21 cellular contexts compared by ENCODE assay signal in the genomic region with DNA sequence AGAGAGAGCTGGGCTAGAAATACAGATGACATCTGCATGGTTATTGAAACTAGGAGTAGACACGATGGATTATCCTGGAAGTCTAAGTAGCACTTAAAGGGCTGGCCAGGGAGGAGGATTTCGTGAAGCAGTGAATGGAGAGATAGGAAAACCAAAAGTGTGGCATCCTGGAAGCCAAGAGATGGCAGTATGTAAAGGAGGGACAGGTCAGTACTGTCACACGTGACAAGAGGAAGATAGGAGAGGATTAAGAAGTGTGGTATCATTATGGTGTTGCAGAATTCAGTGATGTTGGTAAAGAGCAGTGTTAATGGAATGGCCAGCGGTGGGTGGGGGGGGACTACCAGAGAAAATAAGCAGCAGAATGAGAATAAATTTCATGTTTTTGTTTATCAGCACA. TPM values are rescaled to one million over a fixed set of nuclear protein-coding genes. Genes with fewer than 3 reads are reported as not detected.
DNase-seq lines count a peak whose midpoint lies in the region; ATAC-seq, FAIRE-seq and TF ChIP-seq lines count a peak whose summit lies in the region.
"Had no signal": no experiment of that assay in that cellular context is flagged by ENCODE, and none has a peak within 500 bp of the region (broad histone marks: within the 10 kb centered on the region; RNA-seq: fewer than 3 reads in every experiment).

No MANE protein-coding gene starts in this region.

- no peak overlapping the region for H3K4me3 ChIP-seq in CD4-positive, alpha-beta memory T cell (ENCODE audit: low read length in 2 of 2)
- H3K4me3 ChIP-seq in K562, result no peak overlapping the region
- H3K4me3 ChIP-seq in spleen, result no peak overlapping the region
- H3K4me3 ChIP-seq: SJCRH30 had no signal

- peaks cover 8% of the 10 kb centered on the region for H3K9me1 ChIP-seq in K562 (ENCODE audit: control insufficient read depth, insufficient read depth, low read length)

- H3K27ac ChIP-seq in CD4-positive, alpha-beta memory T cell (ENCODE audit: low read depth, low read length), result no peak overlapping the region
- H3K27ac ChIP-seq in H9 (ENCODE audit: insufficient read length, low read depth, low read length) (no peak overlapping the region), K562 (ENCODE audit: extremely low read depth, low read depth, low read length) (no peak overlapping the region), spleen (no peak overlapping the region)
- H3K27ac ChIP-seq: SJCRH30 had no signal

- peaks cover 54 to 74% (median 68%) of the 10 kb centered on the region in 4 donors for H3K4me1 Mint-ChIP-seq in CD4-positive, alpha-beta memory T cell
- peaks cover 47 to 55% of the 10 kb centered on the region in 2 experiments for H3K4me1 Mint-ChIP-seq in H9
- peaks cover 13% of the 10 kb centered on the region for H3K4me1 Mint-ChIP-seq in nephron progenitor cell

- no peak overlapping the region for H3T11ph ChIP-seq in H9 (ENCODE audit: low read length)

- H3K9ac ChIP-seq in H9 (ENCODE audit: extremely low read depth, insufficient read length, low read length) (no peak overlapping the region), K562 (ENCODE audit: insufficient read depth in 1 of 2, low read depth in 2 of 2, low read length in 2 of 2) (no peak overlapping the region)

- no peak overlapping the region for H3K18ac ChIP-seq in H9 (ENCODE audit: insufficient read length, low read depth, low read length)

- H3K27me3 Mint-ChIP-seq in CD4-positive, alpha-beta memory T cell, result no peaks in the 10 kb centered on the region
- H3K27me3 Mint-ChIP-seq in H9 (ENCODE audit: low read depth) (no peaks in the 10 kb centered on the region), nephron progenitor cell (ENCODE audit: low read depth, poor library complexity) (no peaks in the 10 kb centered on the region)
- H3K27me3 Mint-ChIP-seq: activated T-helper 17 cell treated with anti-CD3 and anti-CD28 coated beads, Interleukin-2, amount 50 U/mL, for 72 hours had no signal

- CTCF ChIA-PET in CD4-positive, alpha-beta memory T cell (lab: Charles Lee; ENCODE audit: partially characterized antibody), result no interaction called here
- CTCF ChIA-PET in K562 (lab: Yijun Ruan, JAX; ENCODE audit: low intra/inter-chr PET ratio), result no interaction called here

- H3K4me1 ChIP-seq in CD4-positive, alpha-beta memory T cell (ENCODE audit: insufficient read depth, low read length), result peaks cover 74% of the 10 kb centered on the region
- peaks cover 7% of the 10 kb centered on the region; the same call in 1 of the 2 replicates for H3K4me1 ChIP-seq in H9 (ENCODE audit: insufficient read depth, low read length)
- peaks cover 0 to 16% of the 10 kb centered on the region in 2 experiments; a peak in 3 of 5 replicates for H3K4me1 ChIP-seq in K562 (replicated peaks in 1 of 2; ENCODE audit: control insufficient read depth in 2 of 2, insufficient read depth in 2 of 2, low read length in 2 of 2)
- H3K4me1 ChIP-seq in spleen, result peaks cover 20 to 100% (median 74%) of the 10 kb centered on the region in 6 donors
- H3K4me1 ChIP-seq: SJCRH30 had no signal

- no peak overlapping the region for H3K56ac ChIP-seq in H9 (ENCODE audit: insufficient read length, low read depth, low read length)

- H4K20me1 ChIP-seq in H9 (ENCODE audit: control insufficient read depth, insufficient read depth, insufficient read length) (no peaks in the 10 kb centered on the region), K562 (replicated peaks; ENCODE audit: control insufficient read depth, insufficient read depth, low read length) (peaks cover 36% of the 10 kb centered on the region)

- H3K4ac ChIP-seq in H9 (ENCODE audit: low read depth, low read length), result no peak overlapping the region

- ATAC-seq in K562, result peak; percentile 58
- ATAC-seq: activated T-helper 17 cell treated with anti-CD3 and anti-CD28 coated beads, Interleukin-2, amount 50 U/mL, for 72 hours; sciatic nerve had no signal

- TF ChIP-seq EP300 in K562 (IDR thresholded peaks at IDR 0.05; ENCODE audit: low read length), result no peak

- H3K23me2 ChIP-seq in H9 (ENCODE audit: insufficient read length, low read depth, low read length, poor library complexity, severe bottlenecking), result no peaks in the 10 kb centered on the region

- no peak overlapping the region for H4K8ac ChIP-seq in H9 (replicated peaks; ENCODE audit: insufficient read length, low read depth, low read length)

- H2BK15ac ChIP-seq in H9 (ENCODE audit: low read depth, low read length), result no peak overlapping the region

- H3K36me3 Mint-ChIP-seq in CD4-positive, alpha-beta memory T cell, result peaks cover 0 to 2% of the 10 kb centered on the region in 2 donors
- H3K36me3 Mint-ChIP-seq in H9 (ENCODE audit: insufficient read depth in 1 of 3, low read depth in 3 of 3) (no peaks in the 10 kb centered on the region; a peak in 1 of 7 replicates), nephron progenitor cell (ENCODE audit: low read depth) (peaks cover 65% of the 10 kb centered on the region)

- no peak overlapping the region for H3K4me2 ChIP-seq in H9 (ENCODE audit: insufficient read depth, insufficient read length, low read length)
- H3K4me2 ChIP-seq in K562 (ENCODE audit: insufficient read depth, low read length), result no peak overlapping the region

- no peak overlapping the region for H2BK20ac ChIP-seq in H9 (ENCODE audit: low read depth, low read length, poor library complexity, severe bottlenecking)

- WGBS in H9 (ENCODE audit: extremely low coverage, insufficient read length, low lambda C conversion rate), result no CpG with 5 or more reads among the region's 4 CpGs
- WGBS in K562 (ENCODE audit: insufficient coverage, low coverage, missing lambda C conversion rate), result 35% methylated on average over 4 of the region's 4 CpGs
- 72 to 82% (median 75%) methylated on average over 4 of the region's 4 CpGs for WGBS in spleen, 5 donors

- no peak overlapping the region for H2AFZ ChIP-seq in H9 (ENCODE audit: low read length)
- no peak overlapping the region for H2AFZ ChIP-seq in K562 (ENCODE audit: low read depth, low read length)

- no peak for TF ChIP-seq CTCF in H9 (conservative IDR thresholded peaks at IDR 0.05)
- TF ChIP-seq CTCF in K562 (IDR thresholded peaks at IDR 0.05 in 2 of 3, conservative IDR thresholded peaks at IDR 0.05 in 1 of 3; ENCODE audit: insufficient read depth in 2 of 3, low read depth in 1 of 3, low read length in 3 of 3), result no peak
- TF ChIP-seq CTCF in nephron progenitor cell (IDR thresholded peaks at IDR 0.05), result no peak
- TF ChIP-seq CTCF in spleen (IDR thresholded peaks at IDR 0.05 in 8 of 11, conservative IDR thresholded peaks at IDR 0.05 in 3 of 11), result no peak

- FAIRE-seq in K562 (lab: Jason Lieb, UNC), result no peak
- FAIRE-seq: GM18507, HTR-8/SVneo had no signal

- intact Hi-C loops in CD4-positive, alpha-beta memory T cell (cut with micrococcal nuclease), result no loop called here
- intact Hi-C loops in K562 (cut with micrococcal nuclease), result no loop called here
- intact Hi-C loops in spleen (cut with DNase I; ENCODE audit: low total_unique reads), result no loop called here

- H3K14ac ChIP-seq in H9 (ENCODE audit: insufficient read depth, low read length), result no peak overlapping the region

- no peak for TF ChIP-seq RAD21 in K562 (CRISPR knock-in tag; conservative IDR thresholded peaks at IDR 0.05 in 1 of 2, IDR thresholded peaks at IDR 0.05 in 1 of 2)

- no peaks in the 10 kb centered on the region for H3K9me3 Mint-ChIP-seq in CD4-positive, alpha-beta memory T cell
- H3K9me3 Mint-ChIP-seq in H9 (no peaks in the 10 kb centered on the region; a peak in 1 of 5 replicates), nephron progenitor cell (peaks cover 37% of the 10 kb centered on the region)
- H3K9me3 Mint-ChIP-seq: activated T-helper 17 cell treated with anti-CD3 and anti-CD28 coated beads, Interleukin-2, amount 50 U/mL, for 72 hours had no signal

- POLR2A ChIA-PET in CD4-positive, alpha-beta memory T cell (lab: Charles Lee; ENCODE audit: partially characterized antibody), result no interaction called here
- POLR2A ChIA-PET in K562 (lab: Yijun Ruan, JAX), result no interaction called here

- TF ChIP-seq POLR2A in K562 (conservative IDR thresholded peaks at IDR 0.05), result no peak
- no peak for TF ChIP-seq POLR2A in spleen (IDR thresholded peaks at IDR 0.05)

- no peak overlapping the region for H2BK5ac ChIP-seq in H9 (ENCODE audit: insufficient read length, low read length)

- no peak overlapping the region for H2BK12ac ChIP-seq in H9 (ENCODE audit: insufficient read length, low read depth, low read length)

- in situ Hi-C loops in K562 (cut with MboI), result no loop called here

- H3K27me3 ChIP-seq in CD4-positive, alpha-beta memory T cell (ENCODE audit: insufficient read depth, low read length), result no peaks in the 10 kb centered on the region
- H3K27me3 ChIP-seq in H9 (ENCODE audit: insufficient read depth, low read length), result no peaks in the 10 kb centered on the region
- no peaks in the 10 kb centered on the region for H3K27me3 ChIP-seq in K562 (ENCODE audit: control insufficient read depth in 2 of 2, insufficient read depth in 2 of 2, low read length in 2 of 2)
- H3K27me3 ChIP-seq in spleen (replicated peaks in 1 of 7), result no peaks in the 10 kb centered on the region
- H3K27me3 ChIP-seq: SJCRH30 had no signal

- peak overlapping the region in 4 of 8 donors; percentile 1 to 58 (median 42) for H3K4me3 Mint-ChIP-seq in CD4-positive, alpha-beta memory T cell
- no peak overlapping the region for H3K4me3 Mint-ChIP-seq in H9
- no peak overlapping the region for H3K4me3 Mint-ChIP-seq in nephron progenitor cell
- H3K4me3 Mint-ChIP-seq: activated T-helper 17 cell treated with anti-CD3 and anti-CD28 coated beads, Interleukin-2, amount 50 U/mL, for 72 hours had no signal

- H3K23ac ChIP-seq in H9 (ENCODE audit: insufficient read length, low read depth, low read length), result no peak overlapping the region

- DNase-seq in CD4-positive, alpha-beta memory T cell, result no peak
- no peak for DNase-seq in H9
- no peak for DNase-seq in K562 (ENCODE audit: extremely low read depth in 1 of 4, low spot score in 3 of 4)
- no peak for DNase-seq in nephron progenitor cell
- no peak for DNase-seq in T1000 (lab: John Stamatoyannopoulos, UW)
- DNase-seq in globus pallidus (ENCODE audit: low spot score), result no peak
- no peak for DNase-seq in spleen
- no peak for DNase-seq in NCI-H510A treated with DMSO at 0.1 percent for 48 hours (lab: John Stamatoyannopoulos, UW)
- DNase-seq: amniotic stem cell; cerebellar nuclear complex; effector CD8-positive, alpha-beta T cell; EL; glutamatergic neuron; NCI-H1417; NCI-H774; SJCRH30; stimulated activated naive CD4-positive, alpha-beta T cell had no signal

- no peak overlapping the region for H2AK5ac ChIP-seq in H9 (ENCODE audit: insufficient read length, low read length)

- BruUV-seq in K562 (replicated peaks; lab: Mats Ljungman, UMichigan), result no TSS peak

- peak overlapping the region in 4 of 7 donors; percentile 2 to 29 (median 14) for H3K27ac Mint-ChIP-seq in CD4-positive, alpha-beta memory T cell
- H3K27ac Mint-ChIP-seq in H9 (peak overlapping the region in 2 of 3 experiments; percentile 14 to 31; a peak in 3 of 7 replicates), nephron progenitor cell (peak overlapping the region; percentile 79)
- H3K27ac Mint-ChIP-seq: activated T-helper 17 cell treated with anti-CD3 and anti-CD28 coated beads, Interleukin-2, amount 50 U/mL, for 72 hours had no signal

- no peak overlapping the region for H4K91ac ChIP-seq in H9 (ENCODE audit: insufficient read length, low read depth, low read length)

- H4K5ac ChIP-seq in H9 (ENCODE audit: insufficient read length, low read depth, low read length), result no peak overlapping the region

- no peaks in the 10 kb centered on the region for H3K9me3 ChIP-seq in CD4-positive, alpha-beta memory T cell (ENCODE audit: control insufficient read depth in 1 of 2, low read length in 2 of 2)
- no peaks in the 10 kb centered on the region for H3K9me3 ChIP-seq in H9 (ENCODE audit: control insufficient read depth, low read depth, low read length)
- H3K9me3 ChIP-seq in K562 (replicated peaks; ENCODE audit: control insufficient read depth, insufficient read depth, low read depth, low read length), result no peaks in the 10 kb centered on the region
- H3K9me3 ChIP-seq in spleen, result no peaks in the 10 kb centered on the region
- H3K9me3 ChIP-seq: SJCRH30 had no signal

- H3K79me2 ChIP-seq in H9 (ENCODE audit: insufficient read depth, low read length) (peaks cover 74% of the 10 kb centered on the region), K562 (ENCODE audit: control insufficient read depth, insufficient read depth, low read length) (peaks cover 100% of the 10 kb centered on the region)

- H3K79me1 ChIP-seq in H9 (ENCODE audit: insufficient read depth, low read depth, low read length, poor library complexity, severe bottlenecking), result peaks cover 2% of the 10 kb centered on the region

- H3K36me3 ChIP-seq in CD4-positive, alpha-beta memory T cell (ENCODE audit: insufficient read depth, low read length), result no peaks in the 10 kb centered on the region
- H3K36me3 ChIP-seq in K562 (ENCODE audit: control insufficient read depth, insufficient read depth, low read length) (peaks cover 41% of the 10 kb centered on the region), spleen (no peaks in the 10 kb centered on the region)

- H2BK120ac ChIP-seq in H9 (ENCODE audit: low read depth, low read length, poor library complexity, severe bottlenecking), result no peak overlapping the region

RNA-seq across cellular contexts. Expression of gene RAD23B, which starts 11.7 kb away (rescaled TPM):
- 10 to 100 TPM; 49.5 to 54.2 TPM for total RNA-seq in CD4-positive, alpha-beta memory T cell
- polyA plus RNA-seq in CD4-positive, alpha-beta memory T cell, result 10 to 100 TPM in 1 of 2 donors, 1 to 10 TPM in 1; 8.1 to 12.0 TPM
- total RNA-seq in H9 (2021) (154 and 165 TPM in 2 replicates), K562 (2014; rRNA removed) (43.9 and 47.6 TPM in 2 replicates), K562 (2014; rRNA removed; fragmentation: Illumina TruSeq; extraction: Trizol) (133 and 144 TPM in 2 replicates), K562 (2015; rRNA removed; fragmentation: Illumina TruSeq; extraction: Trizol) (108 and 114 TPM in 2 replicates), K562 (2021) (129 and 134 TPM in 2 replicates), spleen (10 to 100 TPM; 52.8 to 91.9 (median 69.7) TPM)
- 35.9 and 44.5 TPM in 2 replicates for total RNA-seq in K562 (2011; cell fraction: chromatin; rRNA removed; ENCODE audit: low replicate concordance)
- total RNA-seq in K562 (2011; cell fraction: nucleolus; rRNA removed), result 23.2 and 23.3 TPM in 2 replicates
- total RNA-seq in K562 (2011; cell fraction: nucleoplasm; rRNA removed), result 33.0 and 46.1 TPM in 2 replicates
- polyA plus RNA-seq in K562 (2011; rRNA removed) (128 and 165 TPM in 2 replicates), K562 (2014; fragmentation: Illumina TruSeq; extraction: Trizol) (141 and 184 TPM in 2 replicates), K562 (2014; fragmentation: Nextera tagmentation; extraction: Ambion mirVana) (10 to 100 TPM; 14.5 to 30.4 TPM), K562 (2014; rRNA removed) (86.3 and 86.9 TPM in 2 replicates), spleen (10 to 100 TPM; 21.3 to 35.8 (median 27.7) TPM)
- 87.8 and 95.1 TPM in 2 replicates for polyA plus RNA-seq in K562 (2011; cell fraction: cytosol; rRNA removed)
- 40.4 and 42.4 TPM in 2 replicates for polyA plus RNA-seq in K562 (2011; cell fraction: nucleus; rRNA removed)
- 61.4 and 102 TPM in 2 replicates for polyA plus RNA-seq in K562 (2012)
- 139 and 204 TPM in 2 replicates for polyA minus RNA-seq in K562 (2011; rRNA and poly(A)+ RNA removed)
- 116 and 172 TPM in 2 replicates for polyA minus RNA-seq in K562 (2011; cell fraction: cytosol; rRNA and poly(A)+ RNA removed)
- polyA minus RNA-seq in K562 (2011; cell fraction: nucleus; rRNA and poly(A)+ RNA removed), result 19.4 and 33.5 TPM in 2 replicates

Comparison
In these comparisons a context has a peak if more than half of its experiments do, and no peak if none do; other contexts are left out.
1. H3K27ac Mint-ChIP-seq: peak in every context shown above with its lines; median percentile 79 in nephron progenitor cell; 22 in H9; 14 in CD4-positive, alpha-beta memory T cell.